17 cellular contexts compared by ENCODE assay signal in genomic region chr20:50856475-50857041, GRCh38.
"Had no signal": no experiment of that assay in that cellular context is flagged by ENCODE, and none has a peak within 500 bp of the region (broad histone marks: within the 10 kb centered on the region; RNA-seq: fewer than 3 reads in every experiment).

No MANE protein-coding gene starts in this region.

- H3K9me3 ChIP-seq: left ventricle myocardium inferior, spleen, thoracic aorta had no signal

- ATAC-seq: activated T-helper 17 cell treated with anti-CD3 and anti-CD28 coated beads, Interleukin-2, amount 50 U/mL, for 72 hours; naive thymus-derived CD8-positive, alpha-beta T cell; stimulated activated naive B cell treated with anti-CD40 and anti-IgM and Interleukin-4, amounts not matched to agents 10 μg/mL and 1 μg/mL and 100 μg/mL, for 72 hours; T-helper 17 cell had no signal

- H3K27me3 Mint-ChIP-seq: activated naive CD8-positive, alpha-beta T cell treated with anti-CD3 and anti-CD28 coated beads for 36 hours; activated T-helper 17 cell treated with anti-CD3 and anti-CD28 coated beads, Interleukin-2, amount 50 U/mL, for 72 hours; naive thymus-derived CD8-positive, alpha-beta T cell; stimulated activated naive B cell treated with anti-CD40 and anti-IgM and Interleukin-4, amounts not matched to agents 10 μg/mL and 1 μg/mL and 100 μg/mL, for 72 hours; T-helper 17 cell had no signal

- H3K4me1 ChIP-seq: left ventricle myocardium inferior had no signal

- H3K36me3 ChIP-seq: cardiac muscle cell, left ventricle myocardium inferior, thoracic aorta, WERI-Rb-1 had no signal

- H3K9me3 Mint-ChIP-seq: activated naive CD8-positive, alpha-beta T cell treated with anti-CD3 and anti-CD28 coated beads for 36 hours; activated T-helper 17 cell treated with anti-CD3 and anti-CD28 coated beads, Interleukin-2, amount 50 U/mL, for 72 hours; naive thymus-derived CD8-positive, alpha-beta T cell; stimulated activated naive B cell treated with anti-CD40 and anti-IgM and Interleukin-4, amounts not matched to agents 10 μg/mL and 1 μg/mL and 100 μg/mL, for 72 hours had no signal

- H3K4me1 Mint-ChIP-seq: activated naive CD8-positive, alpha-beta T cell treated with anti-CD3 and anti-CD28 coated beads for 36 hours; T-helper 17 cell had no signal

- H3K4me3 ChIP-seq: cardiac muscle cell, left ventricle myocardium inferior, spleen, thoracic aorta had no signal

- H3K27ac ChIP-seq: cardiac muscle cell, left ventricle myocardium inferior, spleen, thoracic aorta, WERI-Rb-1 had no signal

- DNase-seq: activated CD4-positive, alpha-beta T cell treated with anti-CD3 and anti-CD28 coated beads, Interleukin-2, amount 50 U/mL, for 4 hours; activated naive CD4-positive, alpha-beta T cell; activated naive CD8-positive, alpha-beta T cell treated with anti-CD3 and anti-CD28 coated beads for 36 hours; activated T-cell treated with anti-CD3 and anti-CD28 coated beads for 4 hours; amniotic stem cell; effector memory CD4-positive, alpha-beta T cell; foreskin melanocyte; glutamatergic neuron; left ventricle myocardium inferior; naive thymus-derived CD8-positive, alpha-beta T cell; spleen; stimulated activated naive B cell treated with anti-CD40 and anti-IgM and Interleukin-4, amounts not matched to agents 10 μg/mL and 1 μg/mL and 100 μg/mL, for 72 hours; T-helper 17 cell; WERI-Rb-1 had no signal

- H3K27me3 ChIP-seq: cardiac muscle cell, spleen had no signal

- H3K4me3 Mint-ChIP-seq: activated naive CD8-positive, alpha-beta T cell treated with anti-CD3 and anti-CD28 coated beads for 36 hours; activated T-helper 17 cell treated with anti-CD3 and anti-CD28 coated beads, Interleukin-2, amount 50 U/mL, for 72 hours; naive thymus-derived CD8-positive, alpha-beta T cell; stimulated activated naive B cell treated with anti-CD40 and anti-IgM and Interleukin-4, amounts not matched to agents 10 μg/mL and 1 μg/mL and 100 μg/mL, for 72 hours; T-helper 17 cell had no signal

- H3K27ac Mint-ChIP-seq: activated naive CD8-positive, alpha-beta T cell treated with anti-CD3 and anti-CD28 coated beads for 36 hours; activated T-helper 17 cell treated with anti-CD3 and anti-CD28 coated beads, Interleukin-2, amount 50 U/mL, for 72 hours; T-helper 17 cell had no signal
